In the genomic region with DNA sequence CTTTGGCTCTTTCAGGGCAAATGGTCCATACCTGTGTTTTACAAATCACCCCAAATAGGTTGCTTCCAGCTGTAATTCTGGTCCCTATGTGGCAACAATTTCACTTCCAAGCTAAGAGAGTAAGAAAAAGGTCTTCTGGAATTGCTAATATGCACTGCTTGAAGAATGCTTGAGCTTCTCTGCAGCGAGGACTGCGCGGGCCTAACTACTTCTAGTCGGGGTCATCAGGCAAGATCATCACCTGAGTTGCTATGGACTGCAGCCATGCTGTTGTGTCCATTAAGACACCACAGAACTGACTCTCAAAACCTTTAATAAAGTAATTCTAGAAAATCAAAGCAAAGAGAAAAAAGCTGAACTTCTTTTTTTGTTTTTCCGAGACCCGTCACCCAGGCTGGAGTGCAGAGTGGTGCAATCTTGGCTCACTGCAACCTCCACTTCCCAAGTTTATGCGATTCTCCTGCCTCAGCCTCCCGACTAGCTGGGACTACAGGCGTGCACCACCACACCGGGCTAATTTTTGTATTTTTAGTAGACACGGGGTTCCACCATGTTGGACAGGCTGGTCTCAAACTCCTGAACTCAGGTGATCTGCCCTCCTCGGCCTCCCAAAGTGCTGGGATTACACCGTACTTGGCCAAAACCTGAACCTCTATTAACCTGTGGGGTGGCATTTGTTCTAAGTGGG, we compare ENCODE assay signal across 9 cellular contexts. TPM values are rescaled to one million over a fixed set of nuclear protein-coding genes. Genes with fewer than 3 reads are reported as not detected.
DNase-seq lines count a peak whose midpoint lies in the region; ATAC-seq, FAIRE-seq and TF ChIP-seq lines count a peak whose summit lies in the region.
"Had no signal": no experiment of that assay in that cellular context is flagged by ENCODE, and none has a peak within 500 bp of the region (broad histone marks: within the 10 kb centered on the region; RNA-seq: fewer than 3 reads in every experiment).

No MANE protein-coding gene starts in this region.

- peaks cover 70% of the 10 kb centered on the region for H3K79me2 ChIP-seq in HCT116 (ENCODE audit: insufficient read depth, low read length)

- no peak overlapping the region for H3K27ac ChIP-seq in HCT116 (ENCODE audit: low read depth, low read length)
- peak overlapping the region in 5 of 8 donors; percentile 97 to 99 (median 98) for H3K27ac ChIP-seq in spleen

- 0 out of 2 replicates have a peak overlapping the region, but pooled peaks have one; percentile 50 for H3K9ac ChIP-seq in HCT116 (ENCODE audit: low read length)

- peaks cover 56% of the 10 kb centered on the region for H3K4me1 Mint-ChIP-seq in activated CD8-positive, alpha-beta T cell treated with anti-CD3 and anti-CD28 coated beads, Interleukin-2, amount 10 ng/mL, durations not matched to agents 7 days and 5 days (ENCODE audit: low read depth)
- H3K4me1 Mint-ChIP-seq in glutamatergic neuron (ENCODE audit: low read depth, unreplicated experiment) = peaks cover 22% of the 10 kb centered on the region

- no peak overlapping the region for H2AFZ ChIP-seq in HCT116 (ENCODE audit: low read depth, low read length, poor library complexity, severe bottlenecking)

- CTCF ChIA-PET in HCT116 (lab: Charles Lee) = interaction anchor here (1.5 kb wide), 1 partner anchor 17 kb away, joined by 4 read pairs; a partner anchor contains a TSS
- CTCF ChIA-PET in activated CD8-positive, alpha-beta T cell treated with anti-CD3 and anti-CD28 coated beads, Interleukin-2, amount 10 ng/mL, durations not matched to agents 7 days and 5 days (lab: Charles Lee) = interaction anchor here (1.0 to 6.3 kb wide), 7 partner anchors 8 to 646 kb away, joined by 3 to 36 read pairs (median 4); a partner anchor contains a TSS

- POLR2A ChIA-PET in HCT116 (lab: Charles Lee) = interaction anchor here (1.2 kb wide), 2 partner anchors 9 to 17 kb away, joined by 3 to 4 read pairs; a partner anchor contains a TSS
- POLR2A ChIA-PET in activated CD8-positive, alpha-beta T cell treated with anti-CD3 and anti-CD28 coated beads, Interleukin-2, amount 10 ng/mL, durations not matched to agents 7 days and 5 days (lab: Charles Lee) = interaction anchor here (0.7 to 6.3 kb wide), 6 partner anchors 8 to 221 kb away, joined by 3 to 67 read pairs (median 3); a partner anchor contains a TSS

- intact Hi-C loops in HCT116 (cut with micrococcal nuclease) (no loop called here), spleen (cut with DNase I; ENCODE audit: low total_unique reads) (no loop called here)

- TF ChIP-seq POLR2A in HCT116 (IDR thresholded peaks at IDR 0.05; ENCODE audit: borderline replicate concordance, extremely low read depth, insufficient read depth, insufficient read length) (no peak), spleen (IDR thresholded peaks at IDR 0.05) (no peak), GM12891 (IDR thresholded peaks at IDR 0.05; ENCODE audit: low read depth, low read length) (no peak)

- H3K36me3 ChIP-seq in HCT116 (ENCODE audit: control insufficient read depth in 1 of 2, insufficient read depth in 2 of 2, low read length in 2 of 2) = peaks cover 0 to 15% of the 10 kb centered on the region in 2 experiments; a peak in 2 of 4 replicates
- peaks cover 0 to 15% (median 0%) of the 10 kb centered on the region in 6 donors for H3K36me3 ChIP-seq in spleen
- H3K36me3 ChIP-seq: pancreas had no signal

- 85 to 93% (median 91%) methylated on average over 13 of the region's 13 CpGs for WGBS in spleen, 5 donors

- H3K4me3 ChIP-seq in HCT116 (replicated peaks in 1 of 2; ENCODE audit: low read depth in 1 of 2, low read length in 2 of 2) (peak overlapping the region in 1 of 2 experiments; percentile 90; a peak in 1 of 4 replicates), spleen (peak overlapping the region in 4 of 8 donors; percentile 59 to 79 (median 64))

- no TSS peak for BruUV-seq in HCT116 (replicated peaks; lab: Mats Ljungman, UMichigan)

- FAIRE-seq in urothelium cell line (lab: Jason Lieb, UNC) (no peak), GM12891 (lab: Jason Lieb, UNC) (no peak)
- FAIRE-seq: pancreas had no signal

- H3K4me1 ChIP-seq in HCT116 (ENCODE audit: control insufficient read depth in 1 of 2, insufficient read depth in 2 of 2, low read length in 2 of 2) (peaks cover 33 to 66% of the 10 kb centered on the region in 2 experiments), spleen (peaks cover 42 to 78% (median 59%) of the 10 kb centered on the region in 6 donors)

- H3K9me3 ChIP-seq in HCT116 (ENCODE audit: control insufficient read depth in 1 of 2, insufficient read depth in 1 of 2, low read depth in 1 of 2, low read length in 2 of 2) = no peaks in the 10 kb centered on the region
- H3K9me3 ChIP-seq in spleen = no peaks in the 10 kb centered on the region
- H3K9me3 ChIP-seq: pancreas had no signal

- no peaks in the 10 kb centered on the region for H3K9me2 ChIP-seq in HCT116 (ENCODE audit: insufficient read depth)

- TF ChIP-seq RAD21 in HCT116 (IDR thresholded peaks at IDR 0.05; ENCODE audit: low read depth) = no peak

- RAD21 ChIA-PET in HCT116 (lab: Charles Lee; ENCODE audit: low non-redundant PET in 1 of 2, low total read pairs in 2 of 2, uncharacterized antibody in 2 of 2, unreplicated experiment in 2 of 2) = interaction anchor here in 1 of 2 experiments (0.9 kb wide), 1 partner anchor 17 kb away, joined by 4 read pairs; a partner anchor contains a TSS

- no peaks in the 10 kb centered on the region for H3K9me3 Mint-ChIP-seq in activated CD8-positive, alpha-beta T cell treated with anti-CD3 and anti-CD28 coated beads, Interleukin-2, amount 10 ng/mL, durations not matched to agents 7 days and 5 days (ENCODE audit: insufficient read depth)
- peaks cover 18% of the 10 kb centered on the region for H3K9me3 Mint-ChIP-seq in glutamatergic neuron (ENCODE audit: unreplicated experiment)

- peak overlapping the region; percentile 92 for H3K4me3 Mint-ChIP-seq in activated CD8-positive, alpha-beta T cell treated with anti-CD3 and anti-CD28 coated beads, Interleukin-2, amount 10 ng/mL, durations not matched to agents 7 days and 5 days
- peak overlapping the region; percentile 92 for H3K4me3 Mint-ChIP-seq in glutamatergic neuron (ENCODE audit: unreplicated experiment)

- H3K36me3 Mint-ChIP-seq in activated CD8-positive, alpha-beta T cell treated with anti-CD3 and anti-CD28 coated beads, Interleukin-2, amount 10 ng/mL, durations not matched to agents 7 days and 5 days (ENCODE audit: low read depth) = peaks cover 48% of the 10 kb centered on the region
- H3K36me3 Mint-ChIP-seq in glutamatergic neuron (ENCODE audit: unreplicated experiment) = no peaks in the 10 kb centered on the region

- H4K20me1 ChIP-seq in HCT116 (ENCODE audit: insufficient read depth) = no peaks in the 10 kb centered on the region

- DNase-seq in HCT116 (ENCODE audit: low read depth, low spot score) = no peak
- no peak for DNase-seq in activated CD8-positive, alpha-beta T cell treated with anti-CD3 and anti-CD28 coated beads, Interleukin-2, amount 10 ng/mL, durations not matched to agents 7 days and 5 days
- DNase-seq in glutamatergic neuron = no peak
- DNase-seq in spleen = no peak
- no peak for DNase-seq in urothelium cell line (ENCODE audit: low spot score)
- DNase-seq in iPS-NIHi7 (ENCODE audit: extremely low spot score) = no peak
- no peak for DNase-seq in GM12891 (ENCODE audit: insufficient read length, low spot score)
- DNase-seq: NCI-H1092 treated with DMSO at 0.1 percent for 48 hours, pancreas had no signal

- H3K27ac Mint-ChIP-seq in activated CD8-positive, alpha-beta T cell treated with anti-CD3 and anti-CD28 coated beads, Interleukin-2, amount 10 ng/mL, durations not matched to agents 7 days and 5 days = peak overlapping the region; percentile 97
- peak overlapping the region; percentile 22 for H3K27ac Mint-ChIP-seq in glutamatergic neuron (ENCODE audit: unreplicated experiment)

- TF ChIP-seq CTCF in HCT116 (IDR thresholded peaks at IDR 0.05 in 2 of 3, conservative IDR thresholded peaks at IDR 0.05 in 1 of 3; ENCODE audit: borderline replicate concordance in 1 of 3, insufficient read depth in 1 of 3, low read depth in 2 of 3, low read length in 2 of 3) (no peak), glutamatergic neuron (IDR thresholded peaks at IDR 0.05; ENCODE audit: partially characterized antibody, unreplicated experiment) (no peak), spleen (IDR thresholded peaks at IDR 0.05 in 8 of 11, conservative IDR thresholded peaks at IDR 0.05 in 3 of 11) (no peak)

- no peak for ATAC-seq in HCT116
- ATAC-seq in activated CD8-positive, alpha-beta T cell treated with anti-CD3 and anti-CD28 coated beads, Interleukin-2, amount 10 ng/mL, durations not matched to agents 7 days and 5 days = no peak
- ATAC-seq: pancreas had no signal

- H3K4me2 ChIP-seq in HCT116 (ENCODE audit: low read length) = peak overlapping the region; percentile 95

- H3K27me3 ChIP-seq in HCT116 (ENCODE audit: insufficient read depth, low read length) (no peaks in the 10 kb centered on the region), spleen (replicated peaks in 1 of 7) (no peaks in the 10 kb centered on the region)
- H3K27me3 ChIP-seq: pancreas had no signal

- no peaks in the 10 kb centered on the region for H3K27me3 Mint-ChIP-seq in activated CD8-positive, alpha-beta T cell treated with anti-CD3 and anti-CD28 coated beads, Interleukin-2, amount 10 ng/mL, durations not matched to agents 7 days and 5 days (ENCODE audit: low read depth)
- peaks cover 11% of the 10 kb centered on the region for H3K27me3 Mint-ChIP-seq in glutamatergic neuron (ENCODE audit: unreplicated experiment)

RNA-seq across cellular contexts. Expression of a gene that starts 2.2 kb away (rescaled TPM):
- total RNA-seq in HCT116 (2021; ENCODE audit: unreplicated experiment) (67.3 TPM), glutamatergic neuron (ENCODE audit: unreplicated experiment) (51.0 TPM), spleen (10 to 100 TPM; 28.5 to 54.2 (median 36.4) TPM)
- polyA plus RNA-seq in HCT116 (2012) = 70.4 and 84.2 TPM in 2 replicates
- total RNA-seq in activated CD8-positive, alpha-beta T cell treated with anti-CD3 and anti-CD28 coated beads, Interleukin-2, amount 10 ng/mL, durations not matched to agents 7 days and 5 days = 10 to 100 TPM; 60.0 to 63.7 TPM
- 10 to 100 TPM; 10.1 to 16.3 (median 13.8) TPM for polyA plus RNA-seq in spleen
- 30.2 TPM for polyA plus RNA-seq in GM12891 (2012; ENCODE audit: low read depth, missing spikeins)

RNA-seq across cellular contexts. Expression of a gene that starts 7.2 kb away (rescaled TPM):
- 48.2 TPM for total RNA-seq in HCT116 (2021; ENCODE audit: unreplicated experiment)
- 33.3 and 47.4 TPM in 2 replicates for polyA plus RNA-seq in HCT116 (2012)
- 10 to 100 TPM; 71.8 to 73.9 TPM for total RNA-seq in activated CD8-positive, alpha-beta T cell treated with anti-CD3 and anti-CD28 coated beads, Interleukin-2, amount 10 ng/mL, durations not matched to agents 7 days and 5 days
- 55.6 TPM for total RNA-seq in glutamatergic neuron (ENCODE audit: unreplicated experiment)
- total RNA-seq in spleen = 100 to 1,000 TPM in 2 of 7 donors, 10 to 100 TPM in 5; 76.3 to 134 (median 98.8) TPM
- 10 to 100 TPM in 1 of 3 donors, 1 to 10 TPM in 2; 9.7 to 31.9 (median 9.9) TPM for polyA plus RNA-seq in spleen
- 26.0 TPM for polyA plus RNA-seq in GM12891 (2012; ENCODE audit: low read depth, missing spikeins)

RNA-seq across cellular contexts. Expression of a gene that starts 16.8 kb away (rescaled TPM):
- total RNA-seq in HCT116 (2021; ENCODE audit: unreplicated experiment) (136 TPM), glutamatergic neuron (ENCODE audit: unreplicated experiment) (61.0 TPM), spleen (10 to 100 TPM; 28.6 to 59.9 (median 50.6) TPM)
- 34.5 and 49.4 TPM in 2 replicates for polyA plus RNA-seq in HCT116 (2012)
- total RNA-seq in activated CD8-positive, alpha-beta T cell treated with anti-CD3 and anti-CD28 coated beads, Interleukin-2, amount 10 ng/mL, durations not matched to agents 7 days and 5 days = 10 to 100 TPM; 91.3 to 98.7 TPM
- 10 to 100 TPM; 24.3 to 44.3 (median 41.3) TPM for polyA plus RNA-seq in spleen
- polyA plus RNA-seq in GM12891 (2012; ENCODE audit: low read depth, missing spikeins) = 74.5 TPM

RNA-seq across cellular contexts. Expression of a gene that starts 42.1 kb away (rescaled TPM):
- total RNA-seq in HCT116 (2021; ENCODE audit: unreplicated experiment) (27.6 TPM), glutamatergic neuron (ENCODE audit: unreplicated experiment) (34.9 TPM), spleen (10 to 100 TPM; 20.2 to 28.5 (median 22.2) TPM)
- polyA plus RNA-seq in HCT116 (2012) = 20.2 and 25.2 TPM in 2 replicates
- 10 to 100 TPM; 11.6 to 13.6 TPM for total RNA-seq in activated CD8-positive, alpha-beta T cell treated with anti-CD3 and anti-CD28 coated beads, Interleukin-2, amount 10 ng/mL, durations not matched to agents 7 days and 5 days
- polyA plus RNA-seq in spleen = 10 to 100 TPM; 24.6 to 37.2 (median 28.1) TPM
- 6.9 TPM for polyA plus RNA-seq in GM12891 (2012; ENCODE audit: low read depth, missing spikeins)

RNA-seq across cellular contexts. Expression of a gene that starts 42.4 kb away (rescaled TPM):
- total RNA-seq in HCT116 (2021; ENCODE audit: unreplicated experiment) (3.9 TPM), glutamatergic neuron (ENCODE audit: unreplicated experiment) (6.3 TPM), spleen (1 to 10 TPM in 1 of 7 donors, under 1 TPM in 5, not detected in 1; 0.06 to 3.0 (median 0.49) TPM)
- polyA plus RNA-seq in HCT116 (2012) = 0.69 and 0.86 TPM in 2 replicates
- total RNA-seq in activated CD8-positive, alpha-beta T cell treated with anti-CD3 and anti-CD28 coated beads, Interleukin-2, amount 10 ng/mL, durations not matched to agents 7 days and 5 days = under 1 TPM; 0.87 to 0.89 TPM
- polyA plus RNA-seq in spleen = under 1 TPM; 0.02 to 0.26 (median 0.07) TPM
- 0.28 TPM for polyA plus RNA-seq in GM12891 (2012; ENCODE audit: low read depth, missing spikeins)
